In genomic region chr15:98384328-98385029, GRCh38 we compare ENCODE assay signal across 18 cellular contexts.
A peak's percentile ranks its signal among the peaks of the same experiment; 100 is the strongest.
DNase-seq lines count a peak whose midpoint lies in the region; ATAC-seq and TF ChIP-seq lines count a peak whose summit lies in the region.
"Had no signal": no experiment of that assay in that cellular context is flagged by ENCODE, and none has a peak within 500 bp of the region (broad histone marks: within the 10 kb centered on the region; RNA-seq: fewer than 3 reads in every experiment).

No MANE protein-coding gene starts in this region.

- H3K4me1 Mint-ChIP-seq in GM23338: peaks cover 6% of the 10 kb centered on the region; the same call in 2 of the 3 replicates
- H3K4me1 Mint-ChIP-seq in type B pancreatic cell (ENCODE audit: unreplicated experiment): peaks cover 18% of the 10 kb centered on the region
- H3K4me1 Mint-ChIP-seq in activated T-helper 17 cell treated with anti-CD3 and anti-CD28 coated beads, Interleukin-2, amount 50 U/mL, for 72 hours: no peaks in the 10 kb centered on the region
- H3K4me1 Mint-ChIP-seq: B cell; CD8-positive, alpha-beta memory T cell had no signal

- H3K9me3 Mint-ChIP-seq in GM23338 (no peaks in the 10 kb centered on the region), type B pancreatic cell (no peaks in the 10 kb centered on the region)
- H3K9me3 Mint-ChIP-seq in activated T-helper 17 cell treated with anti-CD3 and anti-CD28 coated beads, Interleukin-2, amount 50 U/mL, for 72 hours: no peaks in the 10 kb centered on the region

- no peak overlapping the region for H3K4me2 ChIP-seq in GM23338
- H3K4me2 ChIP-seq: BLaER1 treated with 17β-estradiol and CSF1 and Interleukin-3, amounts not matched to agents 10 nM and 100 nM had no signal

- no peak for DNase-seq in GM23338 (ENCODE audit: low spot score)
- DNase-seq in MG63: peak; percentile 57
- peak; percentile 42 for DNase-seq in SKM-1 (lab: John Stamatoyannopoulos, UW; ENCODE audit: unreplicated experiment)
- DNase-seq in islet precursor cell: peak; percentile 43
- DNase-seq in activated CD4-positive, CD25-positive, alpha-beta regulatory T cell (lab: John Stamatoyannopoulos, UW): no peak
- no peak for DNase-seq in NCI-H128 (lab: John Stamatoyannopoulos, UW; ENCODE audit: unreplicated experiment)
- no peak for DNase-seq in type B pancreatic cell (ENCODE audit: extremely low spot score, unreplicated experiment)
- DNase-seq: CD8-positive, alpha-beta memory T cell; COR-L47; DMS 273 treated with DMSO at 0.1 percent for 48 hours; DMS53; DND-41; EL had no signal

- peaks cover 3% of the 10 kb centered on the region; the same call in 1 of the 2 replicates for H3K9me2 ChIP-seq in GM23338 (ENCODE audit: insufficient read depth)

- no peaks in the 10 kb centered on the region; the same call in 1 of the 2 replicates for H3K9me3 ChIP-seq in MG63
- H3K9me3 ChIP-seq: HAP-1 had no signal

- H3K36me3 Mint-ChIP-seq in GM23338 (ENCODE audit: low read depth): no peaks in the 10 kb centered on the region
- H3K36me3 Mint-ChIP-seq in type B pancreatic cell: no peaks in the 10 kb centered on the region
- H3K36me3 Mint-ChIP-seq in activated T-helper 17 cell treated with anti-CD3 and anti-CD28 coated beads, Interleukin-2, amount 50 U/mL, for 72 hours (ENCODE audit: low read depth): no peaks in the 10 kb centered on the region
- H3K36me3 Mint-ChIP-seq: CD8-positive, alpha-beta memory T cell had no signal

- H3K4me3 ChIP-seq in GM23338 (no peak overlapping the region), MG63 (no peak overlapping the region)
- H3K4me3 ChIP-seq: BLaER1 treated with 17β-estradiol and CSF1 and Interleukin-3, amounts not matched to agents 10 nM and 100 nM; GM12878; HAP-1 had no signal

- H3K4me3 Mint-ChIP-seq in GM23338: no peak overlapping the region
- no peak overlapping the region for H3K4me3 Mint-ChIP-seq in type B pancreatic cell
- H3K4me3 Mint-ChIP-seq in activated T-helper 17 cell treated with anti-CD3 and anti-CD28 coated beads, Interleukin-2, amount 50 U/mL, for 72 hours: no peak overlapping the region
- H3K4me3 Mint-ChIP-seq: B cell; CD8-positive, alpha-beta memory T cell had no signal

- TF ChIP-seq CTCF in GM23338 (conservative IDR thresholded peaks at IDR 0.05; ENCODE audit: low read depth in 2 of 2) (no peak), type B pancreatic cell (conservative IDR thresholded peaks at IDR 0.05) (no peak)

- H3K79me2 ChIP-seq in GM23338 (replicated peaks; ENCODE audit: insufficient read depth): no peaks in the 10 kb centered on the region

- H4K20me1 ChIP-seq in GM23338 (replicated peaks; ENCODE audit: insufficient read depth): no peaks in the 10 kb centered on the region
- H4K20me1 ChIP-seq: BLaER1 treated with 17β-estradiol and CSF1 and Interleukin-3, amounts not matched to agents 10 nM and 100 nM had no signal

- H3K36me3 ChIP-seq in GM23338 (ENCODE audit: insufficient read depth) (no peaks in the 10 kb centered on the region), MG63 (no peaks in the 10 kb centered on the region)
- H3K36me3 ChIP-seq: BLaER1 treated with 17β-estradiol and CSF1 and Interleukin-3, amounts not matched to agents 10 nM and 100 nM; HAP-1 had no signal

- H3K27me3 ChIP-seq in GM23338 (ENCODE audit: insufficient read depth) (no peaks in the 10 kb centered on the region), MG63 (no peaks in the 10 kb centered on the region)
- H3K27me3 ChIP-seq: BLaER1 treated with 17β-estradiol and CSF1 and Interleukin-3, amounts not matched to agents 10 nM and 100 nM had no signal

- no peak overlapping the region for H3K27ac ChIP-seq in GM23338 (ENCODE audit: low read depth)
- H3K27ac ChIP-seq: BLaER1 treated with 17β-estradiol and CSF1 and Interleukin-3, amounts not matched to agents 10 nM and 100 nM had no signal

- H3F3A ChIP-seq in GM23338 (replicated peaks; ENCODE audit: low read depth): no peaks in the 10 kb centered on the region

- H3K27me3 Mint-ChIP-seq in GM23338 (ENCODE audit: insufficient read depth, low read depth, poor library complexity) (peaks cover 3% of the 10 kb centered on the region), type B pancreatic cell (peaks cover 57% of the 10 kb centered on the region)
- peaks cover 26% of the 10 kb centered on the region for H3K27me3 Mint-ChIP-seq in activated T-helper 17 cell treated with anti-CD3 and anti-CD28 coated beads, Interleukin-2, amount 50 U/mL, for 72 hours

- ATAC-seq in GM23338: no peak
- no peak for ATAC-seq in activated T-helper 17 cell treated with anti-CD3 and anti-CD28 coated beads, Interleukin-2, amount 50 U/mL, for 72 hours (replicated peaks)
- ATAC-seq: GM12878 had no signal

- H3K4me1 ChIP-seq in GM23338 (ENCODE audit: insufficient read depth): no peaks in the 10 kb centered on the region
- H3K4me1 ChIP-seq: BLaER1 treated with 17β-estradiol and CSF1 and Interleukin-3, amounts not matched to agents 10 nM and 100 nM; HAP-1 had no signal

- H3K27ac Mint-ChIP-seq in GM23338 (no peak overlapping the region), type B pancreatic cell (no peak overlapping the region)
- no peak overlapping the region for H3K27ac Mint-ChIP-seq in activated T-helper 17 cell treated with anti-CD3 and anti-CD28 coated beads, Interleukin-2, amount 50 U/mL, for 72 hours
- H3K27ac Mint-ChIP-seq: B cell; CD8-positive, alpha-beta memory T cell had no signal

- H2AFZ ChIP-seq in GM23338: 0 out of 2 replicates have a peak overlapping the region, but pooled peaks have one; percentile 52

TF ChIP-seq in GM23338, 12 proteins besides CTCF, POLR2A, EP300 and RAD21 (continues in another document):
- TF ChIP-seq JUNB (IDR thresholded peaks at IDR 0.05; ENCODE audit: unreplicated experiment): no peak
- TF ChIP-seq ETS1 (IDR thresholded peaks at IDR 0.05): no peak
- TF ChIP-seq, protein P1, sequence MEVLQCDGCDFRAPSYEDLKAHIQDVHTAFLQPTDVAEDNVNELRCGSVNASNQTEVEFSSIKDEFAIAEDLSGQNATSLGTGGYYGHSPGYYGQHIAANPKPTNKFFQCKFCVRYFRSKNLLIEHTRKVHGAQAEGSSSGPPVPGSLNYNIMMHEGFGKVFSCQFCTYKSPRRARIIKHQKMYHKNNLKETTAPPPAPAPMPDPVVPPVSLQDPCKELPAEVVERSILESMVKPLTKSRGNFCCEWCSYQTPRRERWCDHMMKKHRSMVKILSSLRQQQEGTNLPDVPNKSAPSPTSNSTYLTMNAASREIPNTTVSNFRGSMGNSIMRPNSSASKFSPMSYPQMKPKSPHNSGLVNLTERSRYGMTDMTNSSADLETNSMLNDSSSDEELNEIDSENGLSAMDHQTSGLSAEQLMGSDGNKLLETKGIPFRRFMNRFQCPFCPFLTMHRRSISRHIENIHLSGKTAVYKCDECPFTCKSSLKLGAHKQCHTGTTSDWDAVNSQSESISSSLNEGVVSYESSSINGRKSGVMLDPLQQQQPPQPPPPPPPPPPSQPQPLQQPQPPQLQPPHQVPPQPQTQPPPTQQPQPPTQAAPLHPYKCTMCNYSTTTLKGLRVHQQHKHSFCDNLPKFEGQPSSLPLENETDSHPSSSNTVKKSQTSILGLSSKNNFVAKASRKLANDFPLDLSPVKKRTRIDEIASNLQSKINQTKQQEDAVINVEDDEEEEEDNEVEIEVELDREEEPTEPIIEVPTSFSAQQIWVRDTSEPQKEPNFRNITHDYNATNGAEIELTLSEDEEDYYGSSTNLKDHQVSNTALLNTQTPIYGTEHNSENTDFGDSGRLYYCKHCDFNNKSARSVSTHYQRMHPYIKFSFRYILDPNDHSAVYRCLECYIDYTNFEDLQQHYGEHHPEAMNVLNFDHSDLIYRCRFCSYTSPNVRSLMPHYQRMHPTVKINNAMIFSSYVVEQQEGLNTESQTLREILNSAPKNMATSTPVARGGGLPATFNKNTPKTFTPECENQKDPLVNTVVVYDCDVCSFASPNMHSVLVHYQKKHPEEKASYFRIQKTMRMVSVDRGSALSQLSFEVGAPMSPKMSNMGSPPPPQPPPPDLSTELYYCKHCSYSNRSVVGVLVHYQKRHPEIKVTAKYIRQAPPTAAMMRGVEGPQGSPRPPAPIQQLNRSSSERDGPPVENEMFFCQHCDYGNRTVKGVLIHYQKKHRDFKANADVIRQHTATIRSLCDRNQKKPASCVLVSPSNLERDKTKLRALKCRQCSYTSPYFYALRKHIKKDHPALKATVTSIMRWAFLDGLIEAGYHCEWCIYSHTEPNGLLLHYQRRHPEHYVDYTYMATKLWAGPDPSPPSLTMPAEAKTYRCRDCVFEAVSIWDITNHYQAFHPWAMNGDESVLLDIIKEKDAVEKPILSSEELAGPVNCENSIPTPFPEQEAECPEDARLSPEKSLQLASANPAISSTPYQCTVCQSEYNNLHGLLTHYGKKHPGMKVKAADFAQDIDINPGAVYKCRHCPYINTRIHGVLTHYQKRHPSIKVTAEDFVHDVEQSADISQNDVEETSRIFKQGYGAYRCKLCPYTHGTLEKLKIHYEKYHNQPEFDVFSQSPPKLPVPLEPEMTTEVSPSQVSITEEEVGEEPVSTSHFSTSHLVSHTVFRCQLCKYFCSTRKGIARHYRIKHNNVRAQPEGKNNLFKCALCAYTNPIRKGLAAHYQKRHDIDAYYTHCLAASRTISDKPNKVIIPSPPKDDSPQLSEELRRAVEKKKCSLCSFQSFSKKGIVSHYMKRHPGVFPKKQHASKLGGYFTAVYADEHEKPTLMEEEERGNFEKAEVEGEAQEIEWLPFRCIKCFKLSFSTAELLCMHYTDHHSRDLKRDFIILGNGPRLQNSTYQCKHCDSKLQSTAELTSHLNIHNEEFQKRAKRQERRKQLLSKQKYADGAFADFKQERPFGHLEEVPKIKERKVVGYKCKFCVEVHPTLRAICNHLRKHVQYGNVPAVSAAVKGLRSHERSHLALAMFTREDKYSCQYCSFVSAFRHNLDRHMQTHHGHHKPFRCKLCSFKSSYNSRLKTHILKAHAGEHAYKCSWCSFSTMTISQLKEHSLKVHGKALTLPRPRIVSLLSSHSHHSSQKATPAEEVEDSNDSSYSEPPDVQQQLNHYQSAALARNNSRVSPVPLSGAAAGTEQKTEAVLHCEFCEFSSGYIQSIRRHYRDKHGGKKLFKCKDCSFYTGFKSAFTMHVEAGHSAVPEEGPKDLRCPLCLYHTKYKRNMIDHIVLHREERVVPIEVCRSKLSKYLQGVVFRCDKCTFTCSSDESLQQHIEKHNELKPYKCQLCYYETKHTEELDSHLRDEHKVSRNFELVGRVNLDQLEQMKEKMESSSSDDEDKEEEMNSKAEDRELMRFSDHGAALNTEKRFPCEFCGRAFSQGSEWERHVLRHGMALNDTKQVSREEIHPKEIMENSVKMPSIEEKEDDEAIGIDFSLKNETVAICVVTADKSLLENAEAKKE (CRISPR knock-in tag; IDR thresholded peaks at IDR 0.05): no peak
- no peak for TF ChIP-seq EZH2 (IDR thresholded peaks at IDR 0.05; ENCODE audit: low read depth, unreplicated experiment)
- TF ChIP-seq STAT1 (IDR thresholded peaks at IDR 0.05; ENCODE audit: unreplicated experiment): no peak

Comparison
In these comparisons a context has a peak if more than half of its experiments do, and no peak if none do; other contexts are left out.
1. DNase-seq: peak in MG63 (single experiment), SKM-1 (single experiment) and islet precursor cell (single experiment); none in GM23338 (single experiment), activated CD4-positive, CD25-positive, alpha-beta regulatory T cell (0 of 4), NCI-H128 (single experiment) and type B pancreatic cell (single experiment).